8 cellular contexts compared by ENCODE assay signal in the genomic region with DNA sequence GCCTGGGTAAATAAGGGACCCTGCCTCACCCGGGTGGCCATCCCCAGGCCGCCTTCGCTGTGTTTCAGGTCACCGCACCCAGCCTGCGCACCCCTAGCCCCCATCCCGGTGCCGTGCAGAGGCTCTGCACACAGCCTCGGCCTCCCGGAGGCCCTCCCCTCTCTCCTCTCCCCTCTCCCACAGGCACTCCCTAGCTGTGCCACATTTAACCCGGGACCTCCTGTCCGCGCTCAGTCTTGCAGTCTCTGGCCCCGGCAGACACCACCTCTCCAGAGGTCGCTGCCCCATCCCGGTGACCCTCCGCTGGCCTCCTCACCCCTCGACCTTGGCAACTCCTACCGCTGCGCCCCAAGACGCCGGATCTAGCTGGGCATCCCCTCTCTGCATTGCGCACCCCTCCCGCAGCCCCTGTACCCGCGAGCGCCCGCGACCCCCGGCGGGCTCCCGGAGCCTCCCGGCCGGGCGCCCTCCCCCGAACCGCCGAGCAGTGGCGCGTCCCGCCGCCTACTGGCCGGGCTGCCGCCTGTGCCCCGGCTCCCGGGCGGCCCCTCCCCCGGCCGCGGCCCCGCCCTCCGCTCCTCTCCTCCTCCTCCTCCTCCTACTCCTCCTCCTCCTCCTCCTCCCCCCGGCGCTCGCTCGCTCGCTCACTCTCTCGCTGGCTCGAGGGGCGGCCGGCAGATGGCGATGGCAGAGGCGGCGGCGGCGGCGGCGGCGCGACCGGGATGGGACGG. TPM values are rescaled to one million over a fixed set of nuclear protein-coding genes. Genes with fewer than 3 reads are reported as not detected.
DNase-seq lines count a peak whose midpoint lies in the region; ATAC-seq and TF ChIP-seq lines count a peak whose summit lies in the region.

TSS of gene TMEM132B (plus strand) at position 647 of the 731 bp plus-strand sequence.

- DNase-seq in DMS153 treated with DMSO at 0.1 percent for 48 hours (lab: John Stamatoyannopoulos, UW; ENCODE audit: unreplicated experiment) (peak; percentile 47), DMS153 (lab: John Stamatoyannopoulos, UW) (no peak), NCI-H460 (ENCODE audit: extremely low read depth, low read depth) (peak; percentile 74), foreskin keratinocyte (peak in 1 of 2 donors; percentile 35), neuronal stem cell (ENCODE audit: low spot score) (peak; percentile 88), aorta (peak; percentile 82 to 91)
- peak; percentile 54 to 59 for DNase-seq in activated T-cell treated with anti-CD3 and anti-CD28 coated beads, Interleukin-2, amount 50 U/mL, for 72 hours

- H3K4me1 Mint-ChIP-seq in activated T-cell treated with anti-CD3 and anti-CD28 coated beads, Interleukin-2, amount 50 U/mL, for 72 hours (ENCODE audit: low read depth) = peaks cover 12% of the 10 kb centered on the region

- peak within 1 kb of the TSS; percentile 88 for H2AK5ac ChIP-seq in neuronal stem cell (ENCODE audit: low read depth, low read length)

- H3K27ac ChIP-seq in foreskin keratinocyte = no peak within 1 kb of the TSS
- H3K27ac ChIP-seq in neuronal stem cell (replicated peaks; ENCODE audit: low read length) = peak within 1 kb of the TSS; percentile 93
- H3K27ac ChIP-seq in aorta (ENCODE audit: low read depth in 1 of 2, low read length in 2 of 2) = no peak within 1 kb of the TSS

- peak within 1 kb of the TSS; percentile 65 for H3K23ac ChIP-seq in neuronal stem cell (ENCODE audit: low read depth, low read length, poor library complexity)

- no peaks in the 10 kb centered on the region for H3K36me3 Mint-ChIP-seq in activated T-cell treated with anti-CD3 and anti-CD28 coated beads, Interleukin-2, amount 50 U/mL, for 72 hours (ENCODE audit: insufficient read depth in 2 of 2)

- H2BK5ac ChIP-seq in neuronal stem cell (ENCODE audit: low read length) = peak within 1 kb of the TSS; percentile 96

- peak within 1 kb of the TSS; percentile 37 to 92 for H3K4me3 ChIP-seq in neuronal stem cell (ENCODE audit: low read length in 2 of 2)
- H3K4me3 ChIP-seq in aorta (ENCODE audit: low read length in 2 of 2) = peak within 1 kb of the TSS; percentile 53 to 66

- H2BK15ac ChIP-seq in neuronal stem cell (ENCODE audit: low read length) = peak within 1 kb of the TSS; percentile 94

- peak; percentile 58 for ATAC-seq in HG02798 (IDR thresholded peaks at IDR 0.05; ENCODE audit: poor library complexity, unreplicated experiment)
- peak; percentile 75 to 76 for ATAC-seq in activated T-cell treated with anti-CD3 and anti-CD28 coated beads, Interleukin-2, amount 50 U/mL, for 72 hours (replicated peaks in 1 of 2)
- ATAC-seq in foreskin keratinocyte = peak; percentile 77
- ATAC-seq in aorta (ENCODE audit: low FRiP score) = peak; percentile 72

- H4K91ac ChIP-seq in neuronal stem cell (ENCODE audit: low read depth, low read length, poor library complexity) = peak within 1 kb of the TSS; percentile 100

- peak within 1 kb of the TSS; percentile 99 for H3K18ac ChIP-seq in neuronal stem cell (ENCODE audit: low read length)

- H3K9me3 Mint-ChIP-seq in activated T-cell treated with anti-CD3 and anti-CD28 coated beads, Interleukin-2, amount 50 U/mL, for 72 hours = no peaks in the 10 kb centered on the region

- H3K36me3 ChIP-seq in neuronal stem cell (replicated peaks in 1 of 2; ENCODE audit: control insufficient read depth in 2 of 2, insufficient read depth in 2 of 2, low read length in 2 of 2) (no peaks in the 10 kb centered on the region), aorta (ENCODE audit: control insufficient read depth in 1 of 2, insufficient read depth in 2 of 2, low read length in 1 of 2) (no peaks in the 10 kb centered on the region)

- H3K4me1 ChIP-seq in foreskin keratinocyte (no peaks in the 10 kb centered on the region), neuronal stem cell (ENCODE audit: control insufficient read depth in 2 of 2, insufficient read depth in 1 of 2, low read depth in 1 of 2, low read length in 2 of 2) (peaks cover 26 to 32% of the 10 kb centered on the region in 2 donors), aorta (ENCODE audit: control insufficient read depth in 1 of 2, insufficient read depth in 2 of 2, low read length in 2 of 2) (no peaks in the 10 kb centered on the region)

- no peak within 1 kb of the TSS for H3K4ac ChIP-seq in neuronal stem cell (ENCODE audit: low read length)

- H3K4me3 Mint-ChIP-seq in activated T-cell treated with anti-CD3 and anti-CD28 coated beads, Interleukin-2, amount 50 U/mL, for 72 hours = peak within 1 kb of the TSS; percentile 58 to 69

- peak within 1 kb of the TSS; percentile 92 for H3K14ac ChIP-seq in neuronal stem cell (ENCODE audit: low read length)

- peak; percentile 67 for TF ChIP-seq CTCF in foreskin keratinocyte (conservative IDR thresholded peaks at IDR 0.05)

- intact Hi-C loops in aorta (cut with DNase I) = loop anchor here in 1 of 2 donors (10.0 kb wide), 1 partner anchor 1559 kb away; no protein-coding TSS in a partner anchor

- peak within 1 kb of the TSS; percentile 44 for H4K8ac ChIP-seq in neuronal stem cell (ENCODE audit: low read depth, low read length)

- H2BK12ac ChIP-seq in neuronal stem cell (ENCODE audit: low read length) = peak within 1 kb of the TSS; percentile 77

- no peak within 1 kb of the TSS for H3K27ac Mint-ChIP-seq in activated T-cell treated with anti-CD3 and anti-CD28 coated beads, Interleukin-2, amount 50 U/mL, for 72 hours

- H3K27me3 ChIP-seq in foreskin keratinocyte (peaks cover 62% of the 10 kb centered on the region), neuronal stem cell (ENCODE audit: control insufficient read depth in 3 of 3, insufficient read depth in 3 of 3, low read depth in 1 of 3, low read length in 3 of 3) (peaks cover 0 to 68% (median 0%) of the 10 kb centered on the region in 3 experiments), aorta (ENCODE audit: control insufficient read depth in 1 of 2, insufficient read depth in 2 of 2, low read length in 1 of 2) (no peaks in the 10 kb centered on the region)

- H3K9me3 ChIP-seq in neuronal stem cell (replicated peaks in 1 of 2; ENCODE audit: control insufficient read depth in 2 of 2, insufficient read depth in 1 of 2, low read depth in 1 of 2, low read length in 2 of 2) = no peaks in the 10 kb centered on the region
- H3K9me3 ChIP-seq in aorta (ENCODE audit: control insufficient read depth, low read length) = no peaks in the 10 kb centered on the region

- no CpG with 5 or more reads among the region's 71 CpGs for WGBS in neuronal stem cell (ENCODE audit: extremely low coverage in 2 of 2, insufficient read length in 2 of 2, insufficient replicate concordance in 1 of 2), 2 donors
- WGBS in aorta, 2 donors = 1 to 2% methylated on average over 37 to 71 of the region's 71 CpGs

- peak within 1 kb of the TSS; percentile 91 for H3K9ac ChIP-seq in neuronal stem cell (ENCODE audit: low read depth, low read length, poor library complexity)

- H3K79me1 ChIP-seq in neuronal stem cell (ENCODE audit: low read depth, low read length) = peaks cover 7% of the 10 kb centered on the region

- peak within 1 kb of the TSS; percentile 80 for H2AFZ ChIP-seq in neuronal stem cell (ENCODE audit: low read length)

- peak within 1 kb of the TSS; percentile 92 for H3K4me2 ChIP-seq in neuronal stem cell (ENCODE audit: insufficient read depth, low read length, poor library complexity, severe bottlenecking)

- peaks cover 79% of the 10 kb centered on the region for H3K27me3 Mint-ChIP-seq in activated T-cell treated with anti-CD3 and anti-CD28 coated beads, Interleukin-2, amount 50 U/mL, for 72 hours (ENCODE audit: low read depth)

- peak within 1 kb of the TSS; percentile 98 for H2BK120ac ChIP-seq in neuronal stem cell (ENCODE audit: low read depth, low read length)

RNA-seq across cellular contexts. Expression of gene TMEM132B, which starts in this region (rescaled TPM):
- 0.12 and 0.25 TPM in 2 replicates for total RNA-seq in NCI-H460 (2014; rRNA removed; shearing (Covaris generic))
- not detected in 2 replicates for polyA plus RNA-seq in NCI-H460 (2014; cell fraction: nucleus; rRNA removed)
- total RNA-seq in activated T-cell treated with anti-CD3 and anti-CD28 coated beads, Interleukin-2, amount 50 U/mL, for 72 hours = not detected
- total RNA-seq in foreskin keratinocyte (0.14 and 1.2 TPM in 2 replicates), aorta (1 to 10 TPM; 2.9 to 3.9 TPM)
- polyA plus RNA-seq in foreskin keratinocyte (0.07 and 0.25 TPM in 2 replicates), aorta (under 1 TPM; 0.13 to 0.63 TPM)
- polyA plus RNA-seq in neuronal stem cell (2013, experiment 1 of 2) = 24.9 TPM
- 26.0 TPM for polyA plus RNA-seq in neuronal stem cell (2013, experiment 2 of 2)

Comparison
In these comparisons a context has a peak if more than half of its experiments do, and no peak if none do; other contexts are left out.
1. Peak in DNase-seq in NCI-H460; RNA of the gene not detected or under 1 TPM.
2. Peak in DNase-seq and ATAC-seq in activated T-cell treated with anti-CD3 and anti-CD28 coated beads, Interleukin-2, amount 50 U/mL, for 72 hours; RNA of the gene not detected or under 1 TPM.